In the genomic region with DNA sequence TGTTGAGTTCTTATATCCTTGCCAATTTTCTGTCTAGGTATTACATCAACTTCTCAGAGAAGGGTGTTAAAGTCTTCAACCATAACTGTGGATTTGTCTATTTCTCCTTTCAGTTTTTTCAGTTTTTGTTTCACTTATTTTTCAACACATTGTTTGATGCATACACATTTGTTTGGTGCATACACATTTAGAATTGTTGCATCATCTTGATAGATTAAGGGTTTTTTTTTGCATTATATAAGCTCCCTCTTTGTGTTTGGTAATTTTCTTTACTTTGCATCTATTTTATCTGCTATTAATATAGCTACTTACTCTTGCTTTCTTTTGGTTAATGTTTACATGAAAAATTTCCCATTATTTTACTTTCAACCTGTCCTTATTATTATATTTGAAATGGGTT, we compare ENCODE assay signal across 2 cellular contexts.
TF ChIP-seq lines count a peak whose summit lies in the region.

No MANE protein-coding gene starts in this region.

TF ChIP-seq in A549, 52 proteins besides CTCF, POLR2A, EP300 and RAD21:
- no peak for TF ChIP-seq ZSCAN20 (CRISPR knock-in tag; IDR thresholded peaks at IDR 0.05)
- TF ChIP-seq TP53 (CRISPR knock-in tag; IDR thresholded peaks at IDR 0.05): no peak
- TF ChIP-seq GATA3 (IDR thresholded peaks at IDR 0.05; ENCODE audit: borderline replicate concordance): no peak
- no peak for TF ChIP-seq HEYL (CRISPR knock-in tag; IDR thresholded peaks at IDR 0.05)
- TF ChIP-seq, protein P1, sequence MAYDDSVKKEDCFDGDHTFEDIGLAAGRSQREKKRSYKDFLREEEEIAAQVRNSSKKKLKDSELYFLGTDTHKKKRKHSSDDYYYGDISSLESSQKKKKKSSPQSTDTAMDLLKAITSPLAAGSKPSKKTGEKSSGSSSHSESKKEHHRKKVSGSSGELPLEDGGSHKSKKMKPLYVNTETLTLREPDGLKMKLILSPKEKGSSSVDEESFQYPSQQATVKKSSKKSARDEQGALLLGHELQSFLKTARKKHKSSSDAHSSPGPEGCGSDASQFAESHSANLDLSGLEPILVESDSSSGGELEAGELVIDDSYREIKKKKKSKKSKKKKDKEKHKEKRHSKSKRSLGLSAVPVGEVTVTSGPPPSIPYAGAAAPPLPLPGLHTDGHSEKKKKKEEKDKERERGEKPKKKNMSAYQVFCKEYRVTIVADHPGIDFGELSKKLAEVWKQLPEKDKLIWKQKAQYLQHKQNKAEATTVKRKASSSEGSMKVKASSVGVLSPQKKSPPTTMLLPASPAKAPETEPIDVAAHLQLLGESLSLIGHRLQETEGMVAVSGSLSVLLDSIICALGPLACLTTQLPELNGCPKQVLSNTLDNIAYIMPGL (CRISPR knock-in tag; IDR thresholded peaks at IDR 0.05; ENCODE audit: borderline replicate concordance): no peak
- no peak for TF ChIP-seq SREBF2 (IDR thresholded peaks at IDR 0.05)
- TF ChIP-seq MYC (IDR thresholded peaks at IDR 0.05; ENCODE audit: borderline replicate concordance, low read length): no peak

TF ChIP-seq in H1, 55 proteins besides CTCF, POLR2A, EP300 and RAD21:
- no peak for TF ChIP-seq ZNF274 (IDR thresholded peaks at IDR 0.05; ENCODE audit: borderline replicate concordance, extremely low read depth, low read length)
- no peak for TF ChIP-seq EZH2 (IDR thresholded peaks at IDR 0.05; ENCODE audit: low read depth, low read length, severe bottlenecking)
- TF ChIP-seq CREB1 (IDR thresholded peaks at IDR 0.05): no peak
- TF ChIP-seq EGR1 (IDR thresholded peaks at IDR 0.05; ENCODE audit: borderline replicate concordance, low read depth, low read length): no peak
- no peak for TF ChIP-seq HDAC2 (IDR thresholded peaks at IDR 0.05; ENCODE audit: borderline replicate concordance in 1 of 2, low read depth in 2 of 2, low read length in 2 of 2)
- TF ChIP-seq RBBP5 (IDR thresholded peaks at IDR 0.05; ENCODE audit: borderline replicate concordance, low read depth, low read length): no peak
- no peak for TF ChIP-seq BCL11A (IDR thresholded peaks at IDR 0.05; ENCODE audit: low read depth in 2 of 2, low read length in 2 of 2)
- no peak for TF ChIP-seq SP4 (IDR thresholded peaks at IDR 0.05; ENCODE audit: low read length)
- no peak for TF ChIP-seq KDM4A (IDR thresholded peaks at IDR 0.05; ENCODE audit: low read depth, low read length, severe bottlenecking)
